9 cellular contexts compared by ENCODE assay signal in genomic region chr14:61034416-61035100, GRCh38. TPM values are rescaled to one million over a fixed set of nuclear protein-coding genes. Genes with fewer than 3 reads are reported as not detected.
DNase-seq lines count a peak whose midpoint lies in the region; ATAC-seq, FAIRE-seq and TF ChIP-seq lines count a peak whose summit lies in the region.
"Had no signal": no experiment of that assay in that cellular context is flagged by ENCODE, and none has a peak within 500 bp of the region (broad histone marks: within the 10 kb centered on the region; RNA-seq: fewer than 3 reads in every experiment).

No MANE protein-coding gene starts in this region.

- no peak overlapping the region for H3K4me3 Mint-ChIP-seq in astrocyte (ENCODE audit: unreplicated experiment)
- H3K4me3 Mint-ChIP-seq in naive thymus-derived CD8-positive, alpha-beta T cell, result no peak overlapping the region

- H3K9me3 ChIP-seq in astrocyte (ENCODE audit: insufficient read depth, low read depth, low read length), result no peaks in the 10 kb centered on the region
- H3K9me3 ChIP-seq in tibial artery, result no peaks in the 10 kb centered on the region
- H3K9me3 ChIP-seq: neutrophil had no signal

- H3K27ac ChIP-seq in astrocyte (ENCODE audit: low read depth, low read length) (no peak overlapping the region), tibial artery (no peak overlapping the region)
- H3K27ac ChIP-seq: neutrophil had no signal

- H3K36me3 ChIP-seq in astrocyte (ENCODE audit: insufficient read depth, low read length) (no peaks in the 10 kb centered on the region), tibial artery (no peaks in the 10 kb centered on the region)
- H3K36me3 ChIP-seq: neutrophil had no signal

- POLR2A ChIA-PET in naive thymus-derived CD8-positive, alpha-beta T cell (lab: Charles Lee), result no interaction called here

- H3K9ac ChIP-seq in astrocyte (ENCODE audit: low read length), result no peak overlapping the region

- no peaks in the 10 kb centered on the region for H3K27me3 Mint-ChIP-seq in astrocyte (ENCODE audit: low read depth, unreplicated experiment)
- no peaks in the 10 kb centered on the region for H3K27me3 Mint-ChIP-seq in naive thymus-derived CD8-positive, alpha-beta T cell

- H3K9me3 Mint-ChIP-seq in astrocyte (ENCODE audit: unreplicated experiment), result no peaks in the 10 kb centered on the region
- no peaks in the 10 kb centered on the region for H3K9me3 Mint-ChIP-seq in naive thymus-derived CD8-positive, alpha-beta T cell

- FAIRE-seq in GM18507 (lab: Jason Lieb, UNC), result peak; percentile 21
- FAIRE-seq in astrocyte (lab: Jason Lieb, UNC), result peak; percentile 47

- no peak overlapping the region for H3K4me2 ChIP-seq in astrocyte (ENCODE audit: low read length)

- peaks cover 3% of the 10 kb centered on the region for H3K4me1 Mint-ChIP-seq in astrocyte (ENCODE audit: low read depth, unreplicated experiment)
- H3K4me1 Mint-ChIP-seq in naive thymus-derived CD8-positive, alpha-beta T cell, result peaks cover 0 to 10% (median 3%) of the 10 kb centered on the region in 4 donors

- no peak overlapping the region for H3K27ac Mint-ChIP-seq in astrocyte (ENCODE audit: unreplicated experiment)
- peak overlapping the region in 1 of 10 donors; percentile 82 for H3K27ac Mint-ChIP-seq in naive thymus-derived CD8-positive, alpha-beta T cell

- H3K79me2 ChIP-seq in astrocyte (ENCODE audit: insufficient read depth, low read length), result no peaks in the 10 kb centered on the region

- ATAC-seq in GM21737 (IDR thresholded peaks at IDR 0.05; ENCODE audit: unreplicated experiment), result peak; percentile 83
- ATAC-seq in naive thymus-derived CD8-positive, alpha-beta T cell, result no peak

- in situ Hi-C loops in GM13976 (cut with MboI; ENCODE audit: low sequenced_read_pairs, unreplicated experiment), result no loop called here

- intact Hi-C loops in tibial artery (cut with DNase I; ENCODE audit: low total_unique reads), result no loop called here

- H3K4me3 ChIP-seq in astrocyte (ENCODE audit: insufficient read depth, low read depth, low read length), result no peak overlapping the region
- H3K4me3 ChIP-seq in tibial artery, result no peak overlapping the region

- no peaks in the 10 kb centered on the region for H4K20me1 ChIP-seq in astrocyte (ENCODE audit: insufficient read depth, low read length)

- TF ChIP-seq CTCF in astrocyte (IDR thresholded peaks at IDR 0.05; ENCODE audit: insufficient read depth, low read depth, low read length) (no peak), GM13976 (IDR thresholded peaks at IDR 0.05; ENCODE audit: borderline replicate concordance, control extremely low read depth, extremely low read depth, insufficient read depth, missing control alignments) (no peak), tibial artery (IDR thresholded peaks at IDR 0.05) (no peak)

- no peaks in the 10 kb centered on the region for H3K4me1 ChIP-seq in astrocyte (ENCODE audit: insufficient read depth, low read length)
- H3K4me1 ChIP-seq in tibial artery, result no peaks in the 10 kb centered on the region

- no peaks in the 10 kb centered on the region for H3K36me3 Mint-ChIP-seq in astrocyte (ENCODE audit: low read depth, unreplicated experiment)
- H3K36me3 Mint-ChIP-seq in naive thymus-derived CD8-positive, alpha-beta T cell, result peaks cover 0 to 13% (median 5%) of the 10 kb centered on the region in 3 donors

- no peak for DNase-seq in GM18507 (ENCODE audit: extremely low spot score, insufficient read length, low read depth)
- peak; percentile 66 to 71 for DNase-seq in Kasumi-1 (lab: John Stamatoyannopoulos, UW)
- no peak for DNase-seq in astrocyte (ENCODE audit: low read depth)
- DNase-seq in RKO (ENCODE audit: low spot score), result no peak
- no peak for DNase-seq in GM13976 (ENCODE audit: low spot score)
- no peak for DNase-seq in tibial artery
- DNase-seq in naive thymus-derived CD8-positive, alpha-beta T cell, result no peak

- no peaks in the 10 kb centered on the region for H3K27me3 ChIP-seq in astrocyte (ENCODE audit: insufficient read depth, low read length)
- H3K27me3 ChIP-seq in tibial artery, result no peaks in the 10 kb centered on the region
- H3K27me3 ChIP-seq: neutrophil had no signal

- H2AFZ ChIP-seq in astrocyte (ENCODE audit: low read depth, low read length), result no peak overlapping the region

RNA-seq across cellular contexts. Expression of gene SLC38A6, which starts 53.5 kb away (rescaled TPM):
- 13.8 and 14.9 TPM in 2 replicates for total RNA-seq in astrocyte
- 10 to 100 TPM; 14.0 to 15.7 TPM for total RNA-seq in naive thymus-derived CD8-positive, alpha-beta T cell
- 1 to 10 TPM; 3.6 to 7.8 (median 7.7) TPM for polyA plus RNA-seq in naive thymus-derived CD8-positive, alpha-beta T cell

RNA-seq across cellular contexts. Expression of gene TRMT5, which starts 53.7 kb away (rescaled TPM):
- 14.1 and 14.8 TPM in 2 replicates for total RNA-seq in astrocyte
- 10 to 100 TPM; 10.8 to 12.6 TPM for total RNA-seq in naive thymus-derived CD8-positive, alpha-beta T cell
- 1 to 10 TPM; 2.5 to 7.6 (median 3.8) TPM for polyA plus RNA-seq in naive thymus-derived CD8-positive, alpha-beta T cell

Comparison
In these comparisons a context has a peak if more than half of its experiments do, and no peak if none do; other contexts are left out.
1. DNase-seq: peak in Kasumi-1 (2 of 2); none in GM18507 (single experiment), astrocyte (single experiment), RKO (single experiment), GM13976 (single experiment), tibial artery (0 of 2) and naive thymus-derived CD8-positive, alpha-beta T cell (0 of 10).